In genomic region chr9:87643778-87644570, GRCh38 we compare ENCODE assay signal across 23 cellular contexts.
A peak's percentile ranks its signal among the peaks of the same experiment; 100 is the strongest.
DNase-seq lines count a peak whose midpoint lies in the region; ATAC-seq, FAIRE-seq and TF ChIP-seq lines count a peak whose summit lies in the region.
"Had no signal": no experiment of that assay in that cellular context is flagged by ENCODE, and none has a peak within 500 bp of the region (broad histone marks: within the 10 kb centered on the region; RNA-seq: fewer than 3 reads in every experiment).

No MANE protein-coding gene starts in this region.

- TF ChIP-seq CTCF in K562 (IDR thresholded peaks at IDR 0.05 in 2 of 3, conservative IDR thresholded peaks at IDR 0.05 in 1 of 3; ENCODE audit: insufficient read depth in 2 of 3, low read depth in 1 of 3, low read length in 3 of 3), result no peak

- no peak overlapping the region for H2AK5ac ChIP-seq in neuronal stem cell (ENCODE audit: low read depth, low read length)

- TF ChIP-seq POLR2A in K562 (conservative IDR thresholded peaks at IDR 0.05), result no peak

- H3K18ac ChIP-seq in neuronal stem cell (ENCODE audit: low read length), result peak overlapping the region; percentile 62

- H3K27me3 ChIP-seq in K562 (ENCODE audit: control insufficient read depth in 2 of 2, insufficient read depth in 2 of 2, low read length in 2 of 2) (no peaks in the 10 kb centered on the region), neuronal stem cell (ENCODE audit: control insufficient read depth in 3 of 3, insufficient read depth in 3 of 3, low read depth in 1 of 3, low read length in 3 of 3) (no peaks in the 10 kb centered on the region)
- H3K27me3 ChIP-seq: BLaER1, body of pancreas, neutrophil had no signal

- H3K36me3 ChIP-seq in K562 (ENCODE audit: control insufficient read depth, insufficient read depth, low read length), result peaks cover 58% of the 10 kb centered on the region; the same call in 2 of the 3 replicates
- peaks cover 22 to 99% of the 10 kb centered on the region in 2 donors for H3K36me3 ChIP-seq in neuronal stem cell (replicated peaks in 1 of 2; ENCODE audit: control insufficient read depth in 2 of 2, insufficient read depth in 2 of 2, low read length in 2 of 2)
- H3K36me3 ChIP-seq: BLaER1 had no signal

- H2BK120ac ChIP-seq in neuronal stem cell (ENCODE audit: low read depth, low read length), result no peak overlapping the region

- H3K14ac ChIP-seq in neuronal stem cell (ENCODE audit: low read length), result no peak overlapping the region

- H3K79me1 ChIP-seq in neuronal stem cell (ENCODE audit: low read depth, low read length), result peaks cover 2% of the 10 kb centered on the region

- no peak for TF ChIP-seq RAD21 in K562 (CRISPR knock-in tag; conservative IDR thresholded peaks at IDR 0.05 in 1 of 2, IDR thresholded peaks at IDR 0.05 in 1 of 2)

- no peak overlapping the region for H3K4ac ChIP-seq in neuronal stem cell (ENCODE audit: low read length)

- FAIRE-seq in K562 (lab: Jason Lieb, UNC), result no peak
- peak; percentile 61 for FAIRE-seq in islet of Langerhans (lab: Jason Lieb, UNC)
- FAIRE-seq: colon, GM12892 had no signal

- no TSS peak for BruUV-seq in K562 (replicated peaks; lab: Mats Ljungman, UMichigan)

- H3K23ac ChIP-seq in neuronal stem cell (ENCODE audit: low read depth, low read length, poor library complexity), result no peak overlapping the region

- no peaks in the 10 kb centered on the region for H3K9me1 ChIP-seq in K562 (ENCODE audit: control insufficient read depth, insufficient read depth, low read length)

- H3K4me2 ChIP-seq in K562 (ENCODE audit: insufficient read depth, low read length), result no peak overlapping the region
- H3K4me2 ChIP-seq in neuronal stem cell (ENCODE audit: insufficient read depth, low read length, poor library complexity, severe bottlenecking), result no peak overlapping the region
- H3K4me2 ChIP-seq: BLaER1 had no signal

- no peak overlapping the region for H4K91ac ChIP-seq in neuronal stem cell (ENCODE audit: low read depth, low read length, poor library complexity)

- H3K4me1 ChIP-seq in K562 (replicated peaks in 1 of 2; ENCODE audit: control insufficient read depth in 2 of 2, insufficient read depth in 2 of 2, low read length in 2 of 2) (no peaks in the 10 kb centered on the region), neuronal stem cell (ENCODE audit: control insufficient read depth in 2 of 2, insufficient read depth in 1 of 2, low read depth in 1 of 2, low read length in 2 of 2) (peaks cover 0 to 5% of the 10 kb centered on the region in 2 donors)
- H3K4me1 ChIP-seq: Caco-2 had no signal

- no peak overlapping the region for H2AFZ ChIP-seq in K562 (ENCODE audit: low read depth, low read length)
- H2AFZ ChIP-seq in neuronal stem cell (ENCODE audit: low read length), result no peak overlapping the region

- no peak overlapping the region for H3K9ac ChIP-seq in K562 (ENCODE audit: insufficient read depth in 1 of 2, low read depth in 2 of 2, low read length in 2 of 2)
- no peak overlapping the region for H3K9ac ChIP-seq in neuronal stem cell (ENCODE audit: low read depth, low read length, poor library complexity)
- H3K9ac ChIP-seq: BLaER1 had no signal

- CTCF ChIA-PET in K562 (lab: Yijun Ruan, JAX; ENCODE audit: low intra/inter-chr PET ratio), result no interaction called here

- ATAC-seq in K562, result no peak
- ATAC-seq in HG03280 (IDR thresholded peaks at IDR 0.05; ENCODE audit: unreplicated experiment), result no peak
- no peak for ATAC-seq in HG02571 (IDR thresholded peaks at IDR 0.05; ENCODE audit: unreplicated experiment)
- ATAC-seq: left colon; SK-N-SH treated with all-trans-retinoic acid at 6 μM for 48 hours; stimulated activated naive CD8-positive, alpha-beta T cell treated with anti-CD3 and anti-CD28 coated beads, Interleukin-15, amount 100 ng/mL, for 72 hours had no signal

- WGBS in K562 (ENCODE audit: insufficient coverage, low coverage, missing lambda C conversion rate), result 66% methylated on average over 7 of the region's 9 CpGs
- WGBS in neuronal stem cell (ENCODE audit: extremely low coverage in 2 of 2, insufficient read length in 2 of 2, insufficient replicate concordance in 1 of 2), 2 donors, result no CpG with 5 or more reads among the region's 9 CpGs

- no peak overlapping the region for H4K8ac ChIP-seq in neuronal stem cell (ENCODE audit: low read depth, low read length)

- H2BK5ac ChIP-seq in neuronal stem cell (ENCODE audit: low read length), result no peak overlapping the region

- no peak overlapping the region for H3K4me3 ChIP-seq in K562
- no peak overlapping the region for H3K4me3 ChIP-seq in neuronal stem cell (ENCODE audit: low read length in 2 of 2)
- H3K4me3 ChIP-seq: BLaER1, body of pancreas had no signal

- in situ Hi-C loops in K562 (cut with MboI), result no loop called here

- TF ChIP-seq EP300 in K562 (IDR thresholded peaks at IDR 0.05; ENCODE audit: low read length), result no peak

- DNase-seq in COLO829 (ENCODE audit: low spot score) (peak; percentile 76), K562 (ENCODE audit: extremely low read depth in 1 of 4, low spot score in 3 of 4) (no peak), neuronal stem cell (ENCODE audit: low spot score) (no peak), foreskin melanocyte (no peak), activated T-cell treated with anti-CD3 and anti-CD28 coated beads for 4 hours (no peak)
- DNase-seq: activated CD4-positive, alpha-beta T cell treated with anti-CD3 and anti-CD28 coated beads, Interleukin-2, amount 50 U/mL, for 48 hours; activated CD8-positive, alpha-beta memory T cell treated with anti-CD3 and anti-CD28 coated beads, Interleukin-2, amount 50 U/mL, for 48 hours; Caco-2; KBM-7; left colon; NCI-H2171; NCI-H524 treated with DMSO at 0.1 percent for 48 hours; stimulated activated naive CD8-positive, alpha-beta T cell treated with anti-CD3 and anti-CD28 coated beads, Interleukin-15, amount 100 ng/mL, for 72 hours had no signal

- H3K9me3 ChIP-seq in K562 (replicated peaks; ENCODE audit: control insufficient read depth, insufficient read depth, low read depth, low read length), result no peaks in the 10 kb centered on the region
- H3K9me3 ChIP-seq in neuronal stem cell (replicated peaks in 1 of 2; ENCODE audit: control insufficient read depth in 2 of 2, insufficient read depth in 1 of 2, low read depth in 1 of 2, low read length in 2 of 2), result no peaks in the 10 kb centered on the region
- H3K9me3 ChIP-seq: BLaER1, body of pancreas, Caco-2, neutrophil had no signal

- no peaks in the 10 kb centered on the region for H3K79me2 ChIP-seq in K562 (ENCODE audit: control insufficient read depth, insufficient read depth, low read length)

- intact Hi-C loops in K562 (cut with micrococcal nuclease), result no loop called here

- H3K27ac ChIP-seq in K562 (ENCODE audit: extremely low read depth, low read depth, low read length), result no peak overlapping the region
- H3K27ac ChIP-seq in neuronal stem cell (replicated peaks; ENCODE audit: low read length), result peak overlapping the region; percentile 39
- H3K27ac ChIP-seq: BLaER1, neutrophil, VCaP had no signal

- H2BK15ac ChIP-seq in neuronal stem cell (ENCODE audit: low read length), result no peak overlapping the region

- no peak overlapping the region for H2BK12ac ChIP-seq in neuronal stem cell (ENCODE audit: low read length)

- POLR2A ChIA-PET in K562 (lab: Yijun Ruan, JAX), result no interaction called here

- no peaks in the 10 kb centered on the region for H4K20me1 ChIP-seq in K562 (replicated peaks; ENCODE audit: control insufficient read depth, insufficient read depth, low read length)
- H4K20me1 ChIP-seq: BLaER1 had no signal

TF ChIP-seq in K562, 482 proteins besides CTCF, POLR2A, EP300 and RAD21 (continues in another document):
- TF ChIP-seq ZNF316 (IDR thresholded peaks at IDR 0.05), result peak; percentile 53
- no peak for TF ChIP-seq ZNF217 (CRISPR knock-in tag; IDR thresholded peaks at IDR 0.05)
- no peak for TF ChIP-seq ZBTB43 (CRISPR knock-in tag; IDR thresholded peaks at IDR 0.05)
- no peak for TF ChIP-seq TCF7L2 (IDR thresholded peaks at IDR 0.05; ENCODE audit: low read depth, low read length)
- TF ChIP-seq MAFG (tag; conservative IDR thresholded peaks at IDR 0.05), result 0 out of 2 replicates have a peak, but pooled peaks have one; percentile 24
- no peak for TF ChIP-seq PHF8 (IDR thresholded peaks at IDR 0.05; ENCODE audit: borderline replicate concordance, low read length)
- no peak for TF ChIP-seq ZNF77 (CRISPR knock-in tag; IDR thresholded peaks at IDR 0.05)
- TF ChIP-seq CBFB (CRISPR knock-in tag; IDR thresholded peaks at IDR 0.05), result no peak
- no peak for TF ChIP-seq KHSRP (IDR thresholded peaks at IDR 0.05)
- TF ChIP-seq ESRRB (CRISPR knock-in tag; IDR thresholded peaks at IDR 0.05; ENCODE audit: borderline replicate concordance), result no peak
- TF ChIP-seq C11orf30 (IDR thresholded peaks at IDR 0.05; ENCODE audit: low read depth), result peak; percentile 21; the same call in 1 of the 2 replicates
- no peak for TF ChIP-seq DMBX1 (CRISPR knock-in tag; IDR thresholded peaks at IDR 0.05; ENCODE audit: borderline replicate concordance)
- TF ChIP-seq SRSF3 (IDR thresholded peaks at IDR 0.05; ENCODE audit: insufficient read depth, low read length), result no peak
- TF ChIP-seq PHB (CRISPR knock-in tag; IDR thresholded peaks at IDR 0.05), result no peak
- TF ChIP-seq TAF7 (tag; IDR thresholded peaks at IDR 0.05), result no peak
- TF ChIP-seq NCOA1 (IDR thresholded peaks at IDR 0.05; ENCODE audit: low read depth), result no peak
- TF ChIP-seq ZNF76 (CRISPR knock-in tag; IDR thresholded peaks at IDR 0.05; ENCODE audit: borderline replicate concordance), result no peak
- TF ChIP-seq TAF9B (IDR thresholded peaks at IDR 0.05; ENCODE audit: partially characterized antibody), result no peak
- TF ChIP-seq MXI1 (IDR thresholded peaks at IDR 0.05; ENCODE audit: low read depth, low read length), result no peak
- TF ChIP-seq ZBTB8A (IDR thresholded peaks at IDR 0.05; ENCODE audit: partially characterized antibody), result no peak
- no peak for TF ChIP-seq MED1 (CRISPR knock-in tag; IDR thresholded peaks at IDR 0.05; ENCODE audit: borderline replicate concordance)
- TF ChIP-seq XRCC3 (IDR thresholded peaks at IDR 0.05), result no peak
- no peak for TF ChIP-seq NR1H2 (CRISPR knock-in tag; IDR thresholded peaks at IDR 0.05)
- TF ChIP-seq TEAD1 (CRISPR knock-in tag; IDR thresholded peaks at IDR 0.05), result no peak
- TF ChIP-seq SIX5 (IDR thresholded peaks at IDR 0.05; ENCODE audit: borderline replicate concordance in 1 of 2, insufficient read depth in 1 of 2, low read depth in 1 of 2, low read length in 2 of 2), result no peak
